ENCODE assay signal across 1 cellular context in the genomic region with DNA sequence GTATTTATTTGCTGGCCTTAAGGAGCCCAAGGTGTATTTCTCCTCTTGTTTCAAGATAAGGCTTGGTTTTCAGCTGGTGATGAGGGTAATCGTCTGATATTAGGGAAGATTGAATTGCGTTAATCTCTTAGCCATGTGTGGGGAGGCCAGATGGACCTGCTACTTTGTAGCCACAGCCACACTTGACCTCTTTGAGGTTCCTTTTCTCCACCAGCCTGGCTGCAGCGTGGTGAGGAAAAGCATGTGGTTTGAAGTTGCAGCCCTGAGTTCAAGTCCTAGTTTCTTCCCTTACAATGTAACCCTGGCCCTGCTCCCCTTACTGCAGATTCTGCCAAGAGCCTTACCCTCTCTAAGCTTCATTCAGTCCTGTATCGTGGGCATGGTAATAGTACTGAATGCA.
TF ChIP-seq lines count a peak whose summit lies in the region.

No MANE protein-coding gene starts in this region.

TF ChIP-seq in WTC11, 78 proteins besides CTCF, POLR2A, EP300 and RAD21 (continued from another document):
- TF ChIP-seq OVOL2 (CRISPR knock-in tag; IDR thresholded peaks at IDR 0.05; ENCODE audit: borderline replicate concordance) (no peak), SP1 (CRISPR knock-in tag; conservative IDR thresholded peaks at IDR 0.05) (no peak), MLX (CRISPR knock-in tag; IDR thresholded peaks at IDR 0.05) (no peak), FOXP1 (CRISPR knock-in tag; IDR thresholded peaks at IDR 0.05; ENCODE audit: borderline replicate concordance) (no peak), ATF1 (CRISPR knock-in tag; IDR thresholded peaks at IDR 0.05) (no peak), MYBL2 (CRISPR knock-in tag; IDR thresholded peaks at IDR 0.05) (no peak), PRRX2 (CRISPR knock-in tag; IDR thresholded peaks at IDR 0.05) (no peak)
- TF ChIP-seq, protein P1, sequence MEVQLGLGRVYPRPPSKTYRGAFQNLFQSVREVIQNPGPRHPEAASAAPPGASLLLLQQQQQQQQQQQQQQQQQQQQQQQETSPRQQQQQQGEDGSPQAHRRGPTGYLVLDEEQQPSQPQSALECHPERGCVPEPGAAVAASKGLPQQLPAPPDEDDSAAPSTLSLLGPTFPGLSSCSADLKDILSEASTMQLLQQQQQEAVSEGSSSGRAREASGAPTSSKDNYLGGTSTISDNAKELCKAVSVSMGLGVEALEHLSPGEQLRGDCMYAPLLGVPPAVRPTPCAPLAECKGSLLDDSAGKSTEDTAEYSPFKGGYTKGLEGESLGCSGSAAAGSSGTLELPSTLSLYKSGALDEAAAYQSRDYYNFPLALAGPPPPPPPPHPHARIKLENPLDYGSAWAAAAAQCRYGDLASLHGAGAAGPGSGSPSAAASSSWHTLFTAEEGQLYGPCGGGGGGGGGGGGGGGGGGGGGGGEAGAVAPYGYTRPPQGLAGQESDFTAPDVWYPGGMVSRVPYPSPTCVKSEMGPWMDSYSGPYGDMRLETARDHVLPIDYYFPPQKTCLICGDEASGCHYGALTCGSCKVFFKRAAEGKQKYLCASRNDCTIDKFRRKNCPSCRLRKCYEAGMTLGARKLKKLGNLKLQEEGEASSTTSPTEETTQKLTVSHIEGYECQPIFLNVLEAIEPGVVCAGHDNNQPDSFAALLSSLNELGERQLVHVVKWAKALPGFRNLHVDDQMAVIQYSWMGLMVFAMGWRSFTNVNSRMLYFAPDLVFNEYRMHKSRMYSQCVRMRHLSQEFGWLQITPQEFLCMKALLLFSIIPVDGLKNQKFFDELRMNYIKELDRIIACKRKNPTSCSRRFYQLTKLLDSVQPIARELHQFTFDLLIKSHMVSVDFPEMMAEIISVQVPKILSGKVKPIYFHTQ (CRISPR knock-in tag; IDR thresholded peaks at IDR 0.05): no peak
